In the genomic region with DNA sequence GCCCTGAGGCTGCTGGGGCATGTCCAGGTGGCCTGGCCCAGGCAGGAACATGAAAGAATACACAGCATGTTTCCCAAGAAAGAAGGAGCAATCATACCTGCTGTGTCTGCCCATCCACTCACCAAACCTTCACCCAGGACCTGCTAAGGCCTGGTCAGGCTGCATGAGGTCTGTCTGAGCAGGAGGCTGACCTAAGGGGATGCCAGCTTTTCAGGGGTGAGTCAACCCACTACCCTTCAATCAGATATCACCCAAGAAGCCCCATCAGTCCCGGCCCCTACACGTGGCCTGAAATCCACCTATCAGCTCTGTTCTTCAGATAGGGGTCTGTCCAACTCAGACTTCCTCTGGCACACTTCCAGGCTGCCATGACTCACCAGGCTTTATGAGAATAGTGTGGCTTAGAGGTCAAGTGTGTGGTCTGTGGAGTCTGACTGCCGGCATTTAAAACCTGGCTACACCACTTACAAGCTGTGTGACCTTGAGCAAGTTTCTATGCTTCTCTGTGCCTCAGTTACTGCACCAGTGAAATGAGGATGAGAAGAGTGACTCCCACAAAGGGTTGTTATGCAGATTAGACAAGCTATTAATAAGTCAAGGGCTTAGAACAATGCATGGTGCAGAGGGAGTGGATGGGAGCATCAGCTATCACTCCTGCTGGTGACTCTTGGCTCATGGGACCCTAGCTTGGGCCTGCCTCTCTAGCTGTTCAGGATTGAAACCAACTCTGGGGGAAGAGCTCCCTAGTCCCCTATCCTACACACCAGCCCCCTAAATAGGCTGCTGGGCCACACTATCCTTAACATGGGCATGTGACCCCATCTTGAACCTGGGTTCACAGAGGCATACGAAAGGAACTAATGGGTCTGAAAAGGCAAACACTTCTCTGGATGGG, we compare ENCODE assay signal across 9 cellular contexts.
A peak's percentile ranks its signal among the peaks of the same experiment; 100 is the strongest.
DNase-seq lines count a peak whose midpoint lies in the region; ATAC-seq and TF ChIP-seq lines count a peak whose summit lies in the region.
"Had no signal": no experiment of that assay in that cellular context is flagged by ENCODE, and none has a peak within 500 bp of the region (broad histone marks: within the 10 kb centered on the region; RNA-seq: fewer than 3 reads in every experiment).

No MANE protein-coding gene starts in this region.

- peak overlapping the region; percentile 18 for H3K27ac ChIP-seq in OCI-LY1 (ENCODE audit: low read depth, low read length, poor library complexity, severe bottlenecking)

- H3F3A ChIP-seq in OCI-LY1 (ENCODE audit: insufficient read depth, low read length) = no peaks in the 10 kb centered on the region

- H3K36me3 ChIP-seq in OCI-LY1 (ENCODE audit: insufficient read depth, low read length) = peaks cover 75% of the 10 kb centered on the region; the same call in 1 of the 2 replicates
- H3K36me3 ChIP-seq: HAP-1 had no signal

- ATAC-seq in GM21576 (IDR thresholded peaks at IDR 0.05; ENCODE audit: unreplicated experiment) (peak; percentile 47), esophagus mucosa (peak; percentile 38), sciatic nerve (no peak)

- no peak overlapping the region for H3K4me3 ChIP-seq in OCI-LY1 (ENCODE audit: low read depth, low read length, poor library complexity, severe bottlenecking)
- H3K4me3 ChIP-seq: HAP-1 had no signal

- DNase-seq in DMS53 (lab: John Stamatoyannopoulos, UW) (peak; percentile 74), stromal cell of bone marrow (ENCODE audit: low read depth) (peak; percentile 16), NCI-H748 (lab: John Stamatoyannopoulos, UW; ENCODE audit: unreplicated experiment) (no peak), NCI-H2171 treated with DMSO at 0.1 percent for 48 hours (lab: John Stamatoyannopoulos, UW) (no peak), sciatic nerve (ENCODE audit: low spot score) (no peak)

- intact Hi-C loops in sciatic nerve (cut with DNase I) = no loop called here

- no peak overlapping the region for H2AFZ ChIP-seq in OCI-LY1 (ENCODE audit: low read length)

- H3K9ac ChIP-seq in OCI-LY1 (ENCODE audit: low read length) = no peak overlapping the region

- H3K9me2 ChIP-seq in OCI-LY1 (ENCODE audit: low read depth, low read length) = no peaks in the 10 kb centered on the region

- no peak overlapping the region for H3K4me2 ChIP-seq in OCI-LY1 (ENCODE audit: low read length)

- no peak for TF ChIP-seq CTCF in OCI-LY1 (IDR thresholded peaks at IDR 0.05; ENCODE audit: low read length)

- H3K27me3 ChIP-seq in OCI-LY1 (ENCODE audit: insufficient read depth, low read length) = no peaks in the 10 kb centered on the region

- no peaks in the 10 kb centered on the region for H3K9me3 ChIP-seq in OCI-LY1 (ENCODE audit: low read length)
- H3K9me3 ChIP-seq: HAP-1 had no signal

- no peaks in the 10 kb centered on the region for H3K79me2 ChIP-seq in OCI-LY1 (ENCODE audit: insufficient read depth, low read length)

- H4K20me1 ChIP-seq in OCI-LY1 (ENCODE audit: insufficient read depth, low read length) = no peaks in the 10 kb centered on the region

- H3K4me1 ChIP-seq in OCI-LY1 (ENCODE audit: insufficient read depth, low read length, severe bottlenecking) = no peaks in the 10 kb centered on the region
- H3K4me1 ChIP-seq: HAP-1 had no signal

Comparison
In these comparisons a context has a peak if more than half of its experiments do, and no peak if none do; other contexts are left out.
1. DNase-seq: peak in DMS53 (single experiment) and stromal cell of bone marrow (single experiment); none in NCI-H748 (single experiment), NCI-H2171 treated with DMSO at 0.1 percent for 48 hours (single experiment) and sciatic nerve (single experiment).